Comparison of ENCODE assay signal across 8 cellular contexts in the genomic region with DNA sequence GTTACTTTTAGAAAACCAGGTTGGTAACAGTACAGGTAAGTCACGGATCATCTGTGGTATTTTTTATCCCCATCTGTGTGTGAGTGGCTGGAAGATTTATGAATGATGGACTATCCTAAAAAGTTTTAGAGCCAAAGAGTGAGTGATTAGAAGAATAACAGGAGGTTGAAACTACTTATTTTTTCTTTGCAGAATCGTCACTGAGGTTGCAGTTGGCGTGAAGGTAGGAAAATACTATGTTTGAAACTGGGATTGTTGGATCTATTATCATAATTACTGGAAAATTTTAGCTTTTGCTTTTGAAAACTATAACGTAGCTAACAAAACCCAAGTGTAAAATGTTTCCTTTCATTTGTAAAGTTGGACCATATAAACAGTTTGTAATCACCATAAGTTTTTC. TPM values are rescaled to one million over a fixed set of nuclear protein-coding genes. Genes with fewer than 3 reads are reported as not detected.
DNase-seq lines count a peak whose midpoint lies in the region; ATAC-seq, FAIRE-seq and TF ChIP-seq lines count a peak whose summit lies in the region.

No MANE protein-coding gene starts in this region.

- peak overlapping the region; percentile 98 for H3K9ac ChIP-seq in endothelial cell of umbilical vein (replicated peaks; ENCODE audit: extremely low read depth, insufficient read depth, low read length)

- dilution Hi-C loops in endothelial cell of umbilical vein (cut with MboI; ENCODE audit: extremely low pct_ligation_motif_present, low sequenced_read_pairs) = no loop called here

- CTCF ChIA-PET in endothelial cell of umbilical vein (lab: Charles Lee) = interaction anchor here (1.0 kb wide), 1 partner anchor 487 kb away, joined by 4 read pairs; no protein-coding TSS in a partner anchor

- no peak for TF ChIP-seq POLR2A in endothelial cell of umbilical vein (IDR thresholded peaks at IDR 0.05; ENCODE audit: low read depth, low read length)

- H4K20me1 ChIP-seq in DOHH2 (ENCODE audit: control insufficient read depth, insufficient read depth, low read depth, low read length) = no peaks in the 10 kb centered on the region
- H4K20me1 ChIP-seq in endothelial cell of umbilical vein (replicated peaks; ENCODE audit: control insufficient read depth, extremely low read depth, insufficient read depth, low read length) = peaks cover 6% of the 10 kb centered on the region

- peaks cover 28% of the 10 kb centered on the region for H3K4me1 ChIP-seq in DOHH2 (ENCODE audit: control insufficient read depth, low read length)
- peaks cover 23% of the 10 kb centered on the region for H3K4me1 ChIP-seq in endothelial cell of umbilical vein (ENCODE audit: control insufficient read depth, extremely low read depth, insufficient read depth, low read length)
- H3K4me1 ChIP-seq in pancreas = peaks cover 0 to 16% (median 13%) of the 10 kb centered on the region in 3 donors

- intact Hi-C loops in endothelial cell of umbilical vein (cut with micrococcal nuclease) (loop anchor here (2.0 to 10.0 kb wide), 5 partner anchors 335 to 1324 kb away; no protein-coding TSS in a partner anchor), pancreas (cut with DNase I) (no loop called here)

- H3K9me3 ChIP-seq in DOHH2 (ENCODE audit: control insufficient read depth, insufficient read depth, low read length) (no peaks in the 10 kb centered on the region), endothelial cell of umbilical vein (replicated peaks; ENCODE audit: control insufficient read depth, insufficient read depth, low read length) (no peaks in the 10 kb centered on the region), pancreas (no peaks in the 10 kb centered on the region)

- H3K27ac ChIP-seq in DOHH2 (ENCODE audit: low read depth, low read length) (peak overlapping the region; percentile 63), endothelial cell of umbilical vein (ENCODE audit: insufficient read depth, low read depth, low read length) (peak overlapping the region; percentile 82), pancreas (peak overlapping the region in 2 of 4 donors; percentile 91 to 94)

- POLR2A ChIA-PET in endothelial cell of umbilical vein (lab: Charles Lee) = no interaction called here

- H3K36me3 ChIP-seq in DOHH2 (ENCODE audit: control insufficient read depth, low read length) = peaks cover 53% of the 10 kb centered on the region
- H3K36me3 ChIP-seq in endothelial cell of umbilical vein (ENCODE audit: control insufficient read depth in 2 of 2, extremely low read depth in 1 of 2, insufficient read depth in 2 of 2, low read length in 2 of 2) = peaks cover 0 to 3% of the 10 kb centered on the region in 2 experiments
- H3K36me3 ChIP-seq in pancreas = no peaks in the 10 kb centered on the region

- H3K4me2 ChIP-seq in DOHH2 (ENCODE audit: low read length) (peak overlapping the region; percentile 72), endothelial cell of umbilical vein (ENCODE audit: insufficient read depth, low read length) (peak overlapping the region; percentile 99)

- no peaks in the 10 kb centered on the region for H3K27me3 ChIP-seq in DOHH2 (ENCODE audit: control insufficient read depth, low read length)
- H3K27me3 ChIP-seq in endothelial cell of umbilical vein (ENCODE audit: control insufficient read depth in 2 of 2, insufficient read depth in 2 of 2, low read length in 2 of 2) = no peaks in the 10 kb centered on the region
- no peaks in the 10 kb centered on the region for H3K27me3 ChIP-seq in pancreas

- H3K79me2 ChIP-seq in DOHH2 (ENCODE audit: control insufficient read depth, low read length) = peaks cover 67% of the 10 kb centered on the region
- H3K79me2 ChIP-seq in endothelial cell of umbilical vein (ENCODE audit: control insufficient read depth, insufficient read depth, low read length) = peaks cover 65% of the 10 kb centered on the region

- peak overlapping the region; percentile 87 for H3K4me3 ChIP-seq in DOHH2 (ENCODE audit: low read length)
- H3K4me3 ChIP-seq in endothelial cell of umbilical vein (replicated peaks in 1 of 3; ENCODE audit: insufficient read depth in 1 of 3, low read depth in 1 of 3, low read length in 3 of 3) = peak overlapping the region; percentile 52 to 99 (median 93)
- peak overlapping the region in 2 of 4 donors; percentile 82 to 91 for H3K4me3 ChIP-seq in pancreas

- H2AFZ ChIP-seq in endothelial cell of umbilical vein (ENCODE audit: low read depth, low read length) = no peak overlapping the region

- FAIRE-seq in endothelial cell of umbilical vein (lab: Jason Lieb, UNC) (peak; percentile 46), pancreas (lab: Jason Lieb, UNC) (peak; percentile 13)

- H3K9me1 ChIP-seq in endothelial cell of umbilical vein (replicated peaks; ENCODE audit: control insufficient read depth, extremely low read depth, insufficient read depth, low read length) = no peaks in the 10 kb centered on the region

- H3K9me2 ChIP-seq in DOHH2 (replicated peaks; ENCODE audit: control insufficient read depth, low read length) = no peaks in the 10 kb centered on the region

- H3F3A ChIP-seq in DOHH2 (ENCODE audit: control insufficient read depth, insufficient read depth) = no peaks in the 10 kb centered on the region

- DNase-seq in OCI-M1 (lab: John Stamatoyannopoulos, UW) (peak; percentile 51), endothelial cell of umbilical vein (ENCODE audit: low read depth, low spot score) (no peak), pancreas (no peak), NCI-H2171 (lab: John Stamatoyannopoulos, UW) (no peak), kidney tubule cell (ENCODE audit: low spot score) (no peak), NCI-H524 (lab: John Stamatoyannopoulos, UW) (no peak)

- TF ChIP-seq CTCF in DOHH2 (IDR thresholded peaks at IDR 0.05; ENCODE audit: low read depth, low read length, poor library complexity, severe bottlenecking) (no peak), endothelial cell of umbilical vein (IDR thresholded peaks at IDR 0.05; ENCODE audit: extremely low read depth in 1 of 2, insufficient read depth in 1 of 2, low read depth in 1 of 2, low read length in 2 of 2) (no peak), pancreas (IDR thresholded peaks at IDR 0.05) (no peak)

- BruUV-seq in endothelial cell of umbilical vein (replicated peaks; lab: Mats Ljungman, UMichigan) = no TSS peak

- 59 to 65% methylated on average over 4 of the region's 4 CpGs for WGBS in pancreas, 2 donors

- no peak for ATAC-seq in pancreas
- ATAC-seq in GM18511 (IDR thresholded peaks at IDR 0.05; ENCODE audit: unreplicated experiment) = no peak

TF ChIP-seq in endothelial cell of umbilical vein, 7 proteins besides CTCF, POLR2A, EP300 and RAD21:
- TF ChIP-seq EZH2 (IDR thresholded peaks at IDR 0.05; ENCODE audit: borderline replicate concordance, low read depth, low read length, severe bottlenecking) = no peak
- no peak for TF ChIP-seq MYC (IDR thresholded peaks at IDR 0.05; ENCODE audit: low read depth, low read length)
- no peak for TF ChIP-seq GATA2 (IDR thresholded peaks at IDR 0.05; ENCODE audit: insufficient read depth, insufficient read length, low read depth, low read length)

RNA-seq across cellular contexts. Expression of a gene that starts 1.8 kb away (rescaled TPM):
- total RNA-seq in endothelial cell of umbilical vein = 21.3 and 27.0 TPM in 2 replicates
- 4.6 and 7.7 TPM in 2 replicates for polyA plus RNA-seq in endothelial cell of umbilical vein
- 3.2 and 4.7 TPM in 2 replicates for polyA plus RNA-seq in endothelial cell of umbilical vein (2011; cell fraction: cytosol; rRNA removed)
- 57.5 and 63.6 TPM in 2 replicates for polyA plus RNA-seq in endothelial cell of umbilical vein (2011; cell fraction: nucleus; rRNA removed)
- polyA plus RNA-seq in endothelial cell of umbilical vein (2012) = 5.0 and 5.4 TPM in 2 replicates
- 23.9 and 26.4 TPM in 2 replicates for polyA minus RNA-seq in endothelial cell of umbilical vein
- 4.2 TPM for polyA minus RNA-seq in endothelial cell of umbilical vein (2011; cell fraction: cytosol; rRNA and poly(A)+ RNA removed)
- 95.3 and 125 TPM in 2 replicates for polyA minus RNA-seq in endothelial cell of umbilical vein (2011; cell fraction: nucleus; rRNA and poly(A)+ RNA removed)
- 1 to 10 TPM; 4.1 to 9.9 (median 7.1) TPM for total RNA-seq in pancreas
- polyA plus RNA-seq in pancreas = 10 to 100 TPM; 12.4 to 16.1 TPM
